Comparison of ENCODE assay signal across 17 cellular contexts in the genomic region with DNA sequence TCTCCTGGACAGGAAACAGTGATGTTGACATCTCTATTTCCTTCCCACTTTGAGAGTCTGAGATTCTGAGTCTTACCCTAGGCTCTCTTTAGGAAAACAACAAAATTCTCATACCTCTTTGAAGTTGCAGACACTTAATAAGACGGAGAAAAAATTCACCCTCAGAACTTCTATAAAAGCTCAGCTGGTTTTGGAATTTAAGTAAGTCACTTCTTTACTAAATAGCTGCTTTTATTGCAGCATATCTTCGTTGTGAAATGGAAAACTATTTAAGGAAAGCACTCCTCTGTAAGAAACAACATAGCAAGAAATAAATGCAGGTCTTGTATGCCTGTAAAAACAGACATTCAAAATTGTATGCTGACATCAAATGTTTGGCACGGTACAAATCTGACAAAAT.
A peak's percentile ranks its signal among the peaks of the same experiment; 100 is the strongest.
DNase-seq lines count a peak whose midpoint lies in the region; ATAC-seq and TF ChIP-seq lines count a peak whose summit lies in the region.
"Had no signal": no experiment of that assay in that cellular context is flagged by ENCODE, and none has a peak within 500 bp of the region (broad histone marks: within the 10 kb centered on the region; RNA-seq: fewer than 3 reads in every experiment).

No MANE protein-coding gene starts in this region.

- no peak overlapping the region for H2BK5ac ChIP-seq in IMR-90 (ENCODE audit: low read depth, low read length, poor library complexity, severe bottlenecking)

- H3K4me3 Mint-ChIP-seq in activated naive CD8-positive, alpha-beta T cell treated with anti-CD3 and anti-CD28 coated beads for 36 hours, result no peak overlapping the region

- H3K4me1 ChIP-seq in ACC112 (ENCODE audit: control insufficient read depth, insufficient read depth, low read length, unreplicated experiment) (peaks cover 11% of the 10 kb centered on the region), IMR-90 (ENCODE audit: control insufficient read depth, insufficient read depth, low read length) (peaks cover under 1% of the 10 kb centered on the region; the same call in 1 of the 2 replicates), mesodermal cell (ENCODE audit: control insufficient read depth, insufficient read depth, low read length, poor library complexity, severe bottlenecking) (peaks cover 12% of the 10 kb centered on the region)

- no peaks in the 10 kb centered on the region for H3K9me3 ChIP-seq in IMR-90 (ENCODE audit: control insufficient read depth, insufficient read depth, low read length)
- H3K9me3 ChIP-seq in mesodermal cell (ENCODE audit: control insufficient read depth, low read length), result no peaks in the 10 kb centered on the region

- no peak overlapping the region for H2AK9ac ChIP-seq in IMR-90 (replicated peaks; ENCODE audit: low read depth, low read length, poor library complexity)

- H3K56ac ChIP-seq in IMR-90 (ENCODE audit: extremely low read depth, insufficient read depth, low read length), result no peak overlapping the region

- DNase-seq in IMR-90 (peak; percentile 12), cardiac fibroblast (ENCODE audit: low read depth in 2 of 2) (peak; percentile 10 to 41), kidney tubule cell (ENCODE audit: low spot score) (no peak), GM13977 (ENCODE audit: low spot score) (no peak), islet precursor cell (no peak)
- DNase-seq in activated naive CD8-positive, alpha-beta T cell treated with anti-CD3 and anti-CD28 coated beads for 36 hours, result no peak
- DNase-seq: C1 segment of cervical spinal cord, DND-41, KG1, NCI-H1048, NCI-H1694, NCI-H2227 treated with DMSO at 0.1 percent for 48 hours, NCI-H524, Right ventricle myocardium superior had no signal

- no peak overlapping the region; the same call in 1 of the 2 replicates for H3K4me2 ChIP-seq in IMR-90 (ENCODE audit: low read depth, low read length)

- no peak overlapping the region for H3K27ac ChIP-seq in ACC112 (ENCODE audit: low read depth, low read length)
- H3K27ac ChIP-seq in IMR-90 (ENCODE audit: insufficient read depth, low read length), result no peak overlapping the region
- peak overlapping the region; percentile 31 for H3K27ac ChIP-seq in mesodermal cell (ENCODE audit: low read depth, low read length, severe bottlenecking)

- no peak overlapping the region for H2BK15ac ChIP-seq in IMR-90 (ENCODE audit: low read depth, low read length)

- H3K9me3 Mint-ChIP-seq in activated naive CD8-positive, alpha-beta T cell treated with anti-CD3 and anti-CD28 coated beads for 36 hours, result no peaks in the 10 kb centered on the region

- no peaks in the 10 kb centered on the region for H3K79me2 ChIP-seq in ACC112 (ENCODE audit: control insufficient read depth, insufficient read depth, low read length, unreplicated experiment)

- H3K4me1 Mint-ChIP-seq in activated naive CD8-positive, alpha-beta T cell treated with anti-CD3 and anti-CD28 coated beads for 36 hours, result no peaks in the 10 kb centered on the region

- no peak overlapping the region; the same call in 1 of the 2 replicates for H3K18ac ChIP-seq in IMR-90 (ENCODE audit: low read depth, low read length)

- H2BK20ac ChIP-seq in IMR-90 (ENCODE audit: low read depth, low read length), result 0 out of 2 replicates have a peak overlapping the region, but pooled peaks have one; percentile 8

- H2AFZ ChIP-seq in ACC112 (ENCODE audit: low read length, unreplicated experiment), result peak overlapping the region; percentile 16
- H2AFZ ChIP-seq in IMR-90 (replicated peaks; ENCODE audit: low read length, poor library complexity), result no peak overlapping the region

- peak; percentile 40 for ATAC-seq in IMR-90 (ENCODE audit: low read depth)
- ATAC-seq: Panc1 had no signal

- no peak for TF ChIP-seq CTCF in IMR-90 (conservative IDR thresholded peaks at IDR 0.05; ENCODE audit: low read depth, low read length)
- no peak for TF ChIP-seq CTCF in cardiac fibroblast (IDR thresholded peaks at IDR 0.05; ENCODE audit: low read depth, low read length)
- no peak for TF ChIP-seq CTCF in GM13977 (IDR thresholded peaks at IDR 0.05; ENCODE audit: extremely low read depth, insufficient read depth, missing control alignments)

- no peak for TF ChIP-seq RAD21 in IMR-90 (IDR thresholded peaks at IDR 0.05; ENCODE audit: low read length)

- H3K27me3 ChIP-seq in ACC112 (ENCODE audit: insufficient read depth, low read length) (no peaks in the 10 kb centered on the region), IMR-90 (ENCODE audit: control insufficient read depth, insufficient read depth, low read length) (no peaks in the 10 kb centered on the region)

- H2BK120ac ChIP-seq in IMR-90 (ENCODE audit: low read depth, low read length), result no peak overlapping the region

- H2AK5ac ChIP-seq in IMR-90 (ENCODE audit: low read depth, low read length), result no peak overlapping the region

- in situ Hi-C loops in IMR-90 (cut with MboI; ENCODE audit: low sequenced_read_pairs) (no loop called here), GM13977 (cut with MboI; ENCODE audit: low pct_unique_long_range_greater_than_20kb, low sequenced_read_pairs, unreplicated experiment) (no loop called here)

- no peaks in the 10 kb centered on the region for H3K79me1 ChIP-seq in IMR-90 (ENCODE audit: low read depth in 1 of 2, low read length in 2 of 2)

- H4K8ac ChIP-seq in IMR-90 (ENCODE audit: low read depth in 2 of 2, low read length in 2 of 2), result no peak overlapping the region; a peak in 1 of 4 replicates

- no CpG with 5 or more reads among the region's 3 CpGs for WGBS in IMR-90 (ENCODE audit: extremely low coverage in 2 of 2, insufficient read length in 1 of 2), 2 experiments
- WGBS in mesodermal cell (ENCODE audit: insufficient coverage in 2 of 2), 2 experiments, result 60% methylated on average over 1 of the region's 3 CpGs; no CpG with 5 or more reads in 1 of the 2 experiments

- H3K4me3 ChIP-seq in ACC112 (ENCODE audit: low read depth, low read length) (no peak overlapping the region), IMR-90 (ENCODE audit: insufficient read depth, low read depth, low read length) (no peak overlapping the region), cardiac fibroblast (replicated peaks in 1 of 2; ENCODE audit: low read depth in 2 of 2, low read length in 2 of 2) (no peak overlapping the region), mesodermal cell (ENCODE audit: extremely low read depth, insufficient read depth, low read length, poor library complexity, severe bottlenecking) (no peak overlapping the region)

- no peaks in the 10 kb centered on the region for H3K36me3 ChIP-seq in ACC112 (ENCODE audit: insufficient read depth, low read length)
- no peaks in the 10 kb centered on the region for H3K36me3 ChIP-seq in IMR-90 (ENCODE audit: control insufficient read depth, insufficient read depth, low read length)
- no peaks in the 10 kb centered on the region for H3K36me3 ChIP-seq in mesodermal cell (ENCODE audit: control insufficient read depth, insufficient read depth, low read length)

- POLR2A ChIA-PET in IMR-90 (lab: Charles Lee; ENCODE audit: unreplicated experiment), result interaction anchor here (0.6 kb wide), 1 partner anchor 311 kb away, joined by 3 read pairs; no protein-coding TSS in a partner anchor

- TF ChIP-seq POLR2A in IMR-90 (IDR thresholded peaks at IDR 0.05; ENCODE audit: low read depth, low read length), result no peak

- peaks cover 3% of the 10 kb centered on the region for H3K27me3 Mint-ChIP-seq in activated naive CD8-positive, alpha-beta T cell treated with anti-CD3 and anti-CD28 coated beads for 36 hours

- no peak overlapping the region for H3K9ac ChIP-seq in IMR-90 (ENCODE audit: low read depth, low read length)

- H4K5ac ChIP-seq in IMR-90 (ENCODE audit: low read depth, low read length), result no peak overlapping the region; the same call in 1 of the 2 replicates

- H3K9me1 ChIP-seq in IMR-90 (ENCODE audit: insufficient read depth, low read length), result no peaks in the 10 kb centered on the region

- dilution Hi-C loops in IMR-90 (cut with HindIII; ENCODE audit: low sequenced_read_pairs, unreplicated experiment), result no loop called here

- CTCF ChIA-PET in IMR-90 (lab: Yijun Ruan, JAX), result no interaction called here

- H4K20me1 ChIP-seq in IMR-90 (ENCODE audit: insufficient read depth, low read length), result no peaks in the 10 kb centered on the region

- no peak overlapping the region for H3K14ac ChIP-seq in IMR-90 (replicated peaks; ENCODE audit: low read depth, low read length)

- H3K23ac ChIP-seq in IMR-90 (ENCODE audit: low read depth, low read length), result no peak overlapping the region

- H4K91ac ChIP-seq in IMR-90 (ENCODE audit: insufficient read depth, low read depth, low read length), result no peak overlapping the region

- H3K4ac ChIP-seq in IMR-90 (ENCODE audit: low read depth, low read length), result no peak overlapping the region

- no peak overlapping the region for H3K27ac Mint-ChIP-seq in activated naive CD8-positive, alpha-beta T cell treated with anti-CD3 and anti-CD28 coated beads for 36 hours

- intact Hi-C loops in IMR-90 (cut with micrococcal nuclease), result no loop called here

- BruUV-seq in IMR-90 (replicated peaks; lab: Mats Ljungman, UMichigan), result no TSS peak

- no peaks in the 10 kb centered on the region for H3K36me3 Mint-ChIP-seq in activated naive CD8-positive, alpha-beta T cell treated with anti-CD3 and anti-CD28 coated beads for 36 hours

TF ChIP-seq in IMR-90, 13 proteins besides CTCF, POLR2A, EP300 and RAD21 (continues in another document):
- TF ChIP-seq RFX5 (IDR thresholded peaks at IDR 0.05; ENCODE audit: low read depth, low read length) (no peak), ELK1 (IDR thresholded peaks at IDR 0.05; ENCODE audit: borderline replicate concordance, low read depth, low read length) (no peak), CHD1 (IDR thresholded peaks at IDR 0.05; ENCODE audit: low read depth, low read length) (no peak), MAFK (IDR thresholded peaks at IDR 0.05; ENCODE audit: low read depth, low read length) (no peak), RCOR1 (IDR thresholded peaks at IDR 0.05; ENCODE audit: insufficient replicate concordance, low read length) (no peak), NFE2L2 (IDR thresholded peaks at IDR 0.05; ENCODE audit: low read depth, low read length) (no peak), MXI1 (IDR thresholded peaks at IDR 0.05; ENCODE audit: borderline replicate concordance, low read depth, low read length) (no peak), SMC3 (IDR thresholded peaks at IDR 0.05; ENCODE audit: low read depth, low read length) (no peak)

Comparison
In these comparisons a context has a peak if more than half of its experiments do, and no peak if none do; other contexts are left out.
1. DNase-seq: peak in IMR-90 (single experiment) and cardiac fibroblast (2 of 2); none in kidney tubule cell (single experiment), activated naive CD8-positive, alpha-beta T cell treated with anti-CD3 and anti-CD28 coated beads for 36 hours (single experiment), GM13977 (single experiment) and islet precursor cell (single experiment).